Comparison of ENCODE assay signal across 10 cellular contexts in the genomic region with DNA sequence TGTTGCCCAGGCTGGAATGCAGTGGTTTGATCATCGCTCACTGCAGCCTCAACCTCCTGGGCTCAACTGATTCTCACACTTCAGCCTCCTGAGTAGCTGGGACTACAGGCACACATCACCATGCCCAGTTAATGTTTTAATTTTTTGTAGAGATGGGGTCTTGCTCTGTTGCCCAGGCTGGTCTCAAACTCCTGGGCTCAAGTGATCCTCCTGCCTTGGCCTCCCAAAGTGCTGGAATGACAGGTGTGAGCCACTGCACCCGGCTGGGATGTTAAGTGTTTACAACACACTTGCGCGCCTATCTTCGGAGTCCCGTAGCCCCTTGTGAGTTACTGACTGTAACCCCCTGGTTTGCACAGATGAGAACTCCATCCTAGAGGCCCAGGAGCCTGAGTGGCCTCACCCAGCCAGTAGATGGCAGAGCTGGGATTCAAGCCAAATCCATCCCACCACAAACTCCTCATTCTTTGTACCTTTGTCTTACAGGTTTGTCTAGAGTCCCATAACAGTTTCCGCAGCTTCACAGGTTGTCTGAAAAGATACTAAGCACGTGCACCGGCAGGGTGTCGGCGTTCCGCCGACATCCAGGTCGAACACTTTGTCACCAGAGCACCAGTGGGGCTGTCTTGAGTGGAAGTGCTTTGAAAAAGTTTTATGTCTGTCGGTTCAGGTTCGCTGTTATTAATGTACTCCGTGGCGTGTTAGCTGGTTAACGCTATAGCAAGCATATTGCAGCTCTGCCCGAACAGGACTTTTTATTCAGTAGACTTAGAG. TPM values are rescaled to one million over a fixed set of nuclear protein-coding genes. Genes with fewer than 3 reads are reported as not detected.
A peak's percentile ranks its signal among the peaks of the same experiment; 100 is the strongest.
DNase-seq lines count a peak whose midpoint lies in the region; ATAC-seq, FAIRE-seq and TF ChIP-seq lines count a peak whose summit lies in the region.
"Had no signal": no experiment of that assay in that cellular context is flagged by ENCODE, and none has a peak within 500 bp of the region (broad histone marks: within the 10 kb centered on the region; RNA-seq: fewer than 3 reads in every experiment).

No MANE protein-coding gene starts in this region.

- peaks cover 3% of the 10 kb centered on the region for H3K27me3 Mint-ChIP-seq in activated T-helper 17 cell treated with anti-CD3 and anti-CD28 coated beads, Interleukin-2, amount 50 U/mL, for 72 hours

- H3K27ac ChIP-seq in A673 (ENCODE audit: low read depth, low read length, poor library complexity, severe bottlenecking): no peak overlapping the region
- H3K27ac ChIP-seq: SK-N-MC had no signal

- no peak for ATAC-seq in activated T-helper 17 cell treated with anti-CD3 and anti-CD28 coated beads, Interleukin-2, amount 50 U/mL, for 72 hours (replicated peaks)

- TF ChIP-seq POLR2A in H54 (IDR thresholded peaks at IDR 0.05; ENCODE audit: low read depth, low read length): no peak

- DNase-seq in A673 (ENCODE audit: low spot score) (peak; percentile 23), GDM1 (lab: John Stamatoyannopoulos, UW) (peak; percentile 33), NCI-H345 (lab: John Stamatoyannopoulos, UW) (peak; percentile 29), epithelial cell of esophagus (ENCODE audit: low read depth) (peak; percentile 18), H54 (ENCODE audit: insufficient read length, low spot score) (no peak)
- DNase-seq in activated effector memory CD4-positive, alpha-beta T cell treated with Interleukin-2 at 50 U/mL for 16 hours: no peak
- DNase-seq in stimulated activated CD4-positive, alpha-beta T cell treated with anti-CD3 and anti-CD28 coated beads, Interleukin-4, amount 100 ng/mL, for 1 hour: no peak
- DNase-seq: IMR-90 had no signal

- no TSS peak for BruUV-seq in A673 (replicated peaks; lab: Mats Ljungman, UMichigan)

- CTCF ChIA-PET in A673 (lab: Charles Lee): no interaction called here

- intact Hi-C loops in A673 (cut with micrococcal nuclease; ENCODE audit: unreplicated experiment): no loop called here

- no peak overlapping the region for H3K4me3 ChIP-seq in A673 (ENCODE audit: low read depth, low read length, poor library complexity, severe bottlenecking)
- H3K4me3 ChIP-seq in epithelial cell of esophagus (ENCODE audit: low read length): no peak overlapping the region
- H3K4me3 ChIP-seq: SK-N-MC had no signal

- no peak for FAIRE-seq in H54 (lab: Jason Lieb, UNC)

- H3K9me3 ChIP-seq in A673 (ENCODE audit: low read depth, low read length, poor library complexity, severe bottlenecking): no peaks in the 10 kb centered on the region

- no peaks in the 10 kb centered on the region for H3K36me3 Mint-ChIP-seq in activated T-helper 17 cell treated with anti-CD3 and anti-CD28 coated beads, Interleukin-2, amount 50 U/mL, for 72 hours (ENCODE audit: low read depth)

- TF ChIP-seq CTCF in A673 (conservative IDR thresholded peaks at IDR 0.05; ENCODE audit: low read depth, low read length) (peak; percentile 55), epithelial cell of esophagus (IDR thresholded peaks at IDR 0.05; ENCODE audit: insufficient read depth, low read depth, low read length, missing control alignments) (no peak)

- no peak overlapping the region for H3K4me3 Mint-ChIP-seq in activated T-helper 17 cell treated with anti-CD3 and anti-CD28 coated beads, Interleukin-2, amount 50 U/mL, for 72 hours

- H3K27me3 ChIP-seq in A673 (replicated peaks; ENCODE audit: insufficient read depth, low read depth, low read length, poor library complexity): no peaks in the 10 kb centered on the region

- POLR2A ChIA-PET in A673 (lab: Charles Lee; ENCODE audit: low non-redundant PET): no interaction called here

- H3K4me1 ChIP-seq in A673 (ENCODE audit: insufficient read depth, low read length, poor library complexity, severe bottlenecking): no peaks in the 10 kb centered on the region

- no peaks in the 10 kb centered on the region for H3K4me1 Mint-ChIP-seq in activated T-helper 17 cell treated with anti-CD3 and anti-CD28 coated beads, Interleukin-2, amount 50 U/mL, for 72 hours

- H3K36me3 ChIP-seq in A673 (ENCODE audit: insufficient read depth, low read length, poor library complexity, severe bottlenecking): no peaks in the 10 kb centered on the region

- H3K27ac Mint-ChIP-seq in activated T-helper 17 cell treated with anti-CD3 and anti-CD28 coated beads, Interleukin-2, amount 50 U/mL, for 72 hours: no peak overlapping the region

- H3K9me3 Mint-ChIP-seq in activated T-helper 17 cell treated with anti-CD3 and anti-CD28 coated beads, Interleukin-2, amount 50 U/mL, for 72 hours: no peaks in the 10 kb centered on the region

RNA-seq across cellular contexts. Expression of a gene that starts 14.7 kb away (rescaled TPM):
- total RNA-seq in A673 (2021): not detected in 2 replicates
- total RNA-seq in activated T-helper 17 cell treated with anti-CD3 and anti-CD28 coated beads, Interleukin-2, amount 50 U/mL, for 72 hours: under 1 TPM; 0.24 to 0.50 TPM
- total RNA-seq: IMR-90 had no signal

RNA-seq across cellular contexts. Expression of a gene that starts 22.3 kb away (rescaled TPM):
- total RNA-seq in A673 (2021): not detected in 2 replicates
- total RNA-seq in activated T-helper 17 cell treated with anti-CD3 and anti-CD28 coated beads, Interleukin-2, amount 50 U/mL, for 72 hours: 10 to 100 TPM in 1 of 2 donors, 1 to 10 TPM in 1; 5.3 to 11.7 TPM

RNA-seq across cellular contexts. Expression of a gene that starts 24.3 kb away (rescaled TPM):
- 0.28 and 0.37 TPM in 2 replicates for total RNA-seq in A673 (2021)
- under 1 TPM; 0.11 to 0.22 TPM for total RNA-seq in activated T-helper 17 cell treated with anti-CD3 and anti-CD28 coated beads, Interleukin-2, amount 50 U/mL, for 72 hours

RNA-seq across cellular contexts. Expression of a gene that starts 37.9 kb away (rescaled TPM):
- 82.0 and 90.8 TPM in 2 replicates for total RNA-seq in A673 (2021)
- 100 to 1,000 TPM; 109 to 121 TPM for total RNA-seq in activated T-helper 17 cell treated with anti-CD3 and anti-CD28 coated beads, Interleukin-2, amount 50 U/mL, for 72 hours

RNA-seq across cellular contexts. Expression of a gene that starts 41.0 kb away (rescaled TPM):
- total RNA-seq in A673 (2021): not detected in 2 replicates
- under 1 TPM; 0.42 to 0.54 TPM for total RNA-seq in activated T-helper 17 cell treated with anti-CD3 and anti-CD28 coated beads, Interleukin-2, amount 50 U/mL, for 72 hours
- total RNA-seq: IMR-90 had no signal

Comparison
In these comparisons a context has a peak if more than half of its experiments do, and no peak if none do; other contexts are left out.
1. DNase-seq: peak in A673 (single experiment), GDM1 (single experiment), NCI-H345 (single experiment) and epithelial cell of esophagus (single experiment); none in activated effector memory CD4-positive, alpha-beta T cell treated with Interleukin-2 at 50 U/mL for 16 hours (single experiment), stimulated activated CD4-positive, alpha-beta T cell treated with anti-CD3 and anti-CD28 coated beads, Interleukin-4, amount 100 ng/mL, for 1 hour (single experiment) and H54 (single experiment).